9 cellular contexts compared by ENCODE assay signal in the genomic region with DNA sequence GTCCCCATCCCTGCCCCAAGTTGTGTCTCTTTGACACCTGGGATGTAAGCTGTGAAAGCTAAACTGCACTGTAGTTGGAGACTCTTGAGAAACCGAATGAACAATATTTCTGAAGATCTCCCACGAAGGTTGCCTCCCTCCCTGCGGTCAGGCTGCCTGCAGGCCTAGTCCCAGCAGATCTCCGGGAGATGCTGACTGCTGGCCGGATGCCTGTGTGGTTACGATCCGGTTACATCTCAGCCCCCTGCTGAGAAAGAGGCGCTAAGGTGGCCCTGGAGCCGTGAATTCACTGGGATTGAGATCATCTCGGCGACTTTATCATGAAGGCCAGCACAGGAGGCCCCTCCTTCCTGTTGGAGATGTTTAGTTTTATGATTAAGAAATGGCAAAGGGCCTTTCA.
A peak's percentile ranks its signal among the peaks of the same experiment; 100 is the strongest.
DNase-seq lines count a peak whose midpoint lies in the region; ATAC-seq and TF ChIP-seq lines count a peak whose summit lies in the region.
"Had no signal": no experiment of that assay in that cellular context is flagged by ENCODE, and none has a peak within 500 bp of the region (broad histone marks: within the 10 kb centered on the region; RNA-seq: fewer than 3 reads in every experiment).

No MANE protein-coding gene starts in this region.

- no peak for TF ChIP-seq CTCF in omental fat pad (IDR thresholded peaks at IDR 0.05)

- no peak overlapping the region for H3K4me3 ChIP-seq in MG63

- in situ Hi-C loops in Caki2 (cut with HindIII; ENCODE audit: low pct_unique_long_range_greater_than_20kb, low sequenced_read_pairs), result no loop called here

- no peaks in the 10 kb centered on the region for H3K9me3 ChIP-seq in MG63

- ATAC-seq in omental fat pad (ENCODE audit: low FRiP score) (peak; percentile 15), GM18498 (IDR thresholded peaks at IDR 0.05; ENCODE audit: unreplicated experiment) (no peak)

- H3K27me3 ChIP-seq in MG63, result no peaks in the 10 kb centered on the region

- peak; percentile 19 for DNase-seq in Caki2 (ENCODE audit: low read depth)
- DNase-seq in MG63, result peak; percentile 11
- DNase-seq in brain pericyte (ENCODE audit: low read depth, low spot score), result peak; percentile 92
- DNase-seq in omental fat pad (ENCODE audit: low spot score), result no peak
- no peak for DNase-seq in NCI-H1105 treated with DMSO at 0.1 percent for 48 hours (lab: John Stamatoyannopoulos, UW)
- DNase-seq in NCI-H1417 treated with DMSO at 0.1 percent for 48 hours (lab: John Stamatoyannopoulos, UW), result no peak
- DNase-seq in NCI-H187 (lab: John Stamatoyannopoulos, UW), result no peak
- DNase-seq: NCI-H2227 treated with DMSO at 0.1 percent for 48 hours had no signal

- no peaks in the 10 kb centered on the region for H3K36me3 ChIP-seq in MG63

Comparison
In these comparisons a context has a peak if more than half of its experiments do, and no peak if none do; other contexts are left out.
1. DNase-seq: peak in Caki2 (single experiment), MG63 (single experiment) and brain pericyte (single experiment); none in omental fat pad (single experiment), NCI-H1105 treated with DMSO at 0.1 percent for 48 hours (single experiment), NCI-H1417 treated with DMSO at 0.1 percent for 48 hours (single experiment) and NCI-H187 (0 of 2).